ENCODE assay signal across 21 cellular contexts in the genomic region with DNA sequence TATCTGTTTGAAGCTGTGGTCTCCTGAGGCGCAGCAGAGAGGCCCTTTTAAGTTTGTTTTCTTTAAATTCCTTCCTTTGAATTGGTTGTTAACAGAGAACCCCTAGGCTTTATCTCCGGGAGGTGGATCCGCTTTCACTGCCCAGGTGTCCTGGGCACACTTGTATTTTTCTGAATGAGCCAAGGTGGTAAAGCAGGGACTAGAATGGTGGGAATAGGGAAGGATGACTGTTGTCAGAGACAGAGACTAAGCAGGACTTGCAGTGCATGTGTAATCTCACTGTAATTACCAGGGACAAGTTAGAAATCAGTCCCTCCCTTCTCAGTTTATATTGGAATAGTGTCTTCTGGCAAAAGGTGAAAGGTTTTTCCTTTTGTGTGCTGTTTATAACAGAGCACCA.
DNase-seq lines count a peak whose midpoint lies in the region; ATAC-seq, FAIRE-seq and TF ChIP-seq lines count a peak whose summit lies in the region.
"Had no signal": no experiment of that assay in that cellular context is flagged by ENCODE, and none has a peak within 500 bp of the region (broad histone marks: within the 10 kb centered on the region; RNA-seq: fewer than 3 reads in every experiment).

No MANE protein-coding gene starts in this region.

- H3K27ac ChIP-seq in BLaER1 (no peak overlapping the region), HUES6 (ENCODE audit: low read depth, low read length) (no peak overlapping the region), mesendoderm (ENCODE audit: low read depth, low read length) (no peak overlapping the region)
- H3K27ac ChIP-seq: C4-2B had no signal

- no peaks in the 10 kb centered on the region for H3K27me3 ChIP-seq in BLaER1
- no peaks in the 10 kb centered on the region for H3K27me3 ChIP-seq in HUES6 (ENCODE audit: control insufficient read depth, insufficient read depth, low read length)
- no peaks in the 10 kb centered on the region for H3K27me3 ChIP-seq in mesendoderm (ENCODE audit: insufficient read depth, low read length, poor library complexity)

- no peak overlapping the region for H3K18ac ChIP-seq in mesendoderm (ENCODE audit: low read length)

- H3K36me3 ChIP-seq in BLaER1 (no peaks in the 10 kb centered on the region), HUES6 (ENCODE audit: control insufficient read depth, insufficient read depth, low read length) (no peaks in the 10 kb centered on the region), mesendoderm (ENCODE audit: control insufficient read depth, insufficient read depth, low read length) (no peaks in the 10 kb centered on the region)

- H3K4me3 ChIP-seq in BLaER1 (no peak overlapping the region), HUES6 (ENCODE audit: low read depth, low read length) (peak overlapping the region; percentile 19; the same call in 1 of the 2 replicates), mesendoderm (ENCODE audit: low read length) (no peak overlapping the region)

- CTCF ChIA-PET in HEK293T (lab: Yijun Ruan, JAX), result no interaction called here

- H4K8ac ChIP-seq in mesendoderm (ENCODE audit: low read depth, low read length), result no peak overlapping the region

- no peak overlapping the region for H3K23ac ChIP-seq in mesendoderm (ENCODE audit: low read length)

- ATAC-seq in SK-N-SH treated with all-trans-retinoic acid at 6 μM for 48 hours (peak; percentile 56), HG03378 (IDR thresholded peaks at IDR 0.05; ENCODE audit: unreplicated experiment) (no peak)
- ATAC-seq: stimulated activated naive CD8-positive, alpha-beta T cell treated with anti-CD3 and anti-CD28 coated beads, Interleukin-15, Interleukin-2, amounts not matched to agents 100 U/mL and 50 U/mL, for 24 hours had no signal

- peaks cover 71% of the 10 kb centered on the region for H3K79me2 ChIP-seq in mesendoderm (ENCODE audit: control insufficient read depth, insufficient read depth, low read length)

- H3K56ac ChIP-seq in mesendoderm (ENCODE audit: low read length), result no peak overlapping the region

- H2BK15ac ChIP-seq in mesendoderm (replicated peaks; ENCODE audit: low read depth), result no peak overlapping the region

- peaks cover 72% of the 10 kb centered on the region for H3K4me1 ChIP-seq in BLaER1
- peaks cover 88% of the 10 kb centered on the region for H3K4me1 ChIP-seq in HUES6 (ENCODE audit: control insufficient read depth, insufficient read depth, low read length)
- peaks cover 8% of the 10 kb centered on the region for H3K4me1 ChIP-seq in mesendoderm (ENCODE audit: control insufficient read depth, low read depth, low read length)

- no peak overlapping the region for H2BK5ac ChIP-seq in mesendoderm (ENCODE audit: low read length)

- peaks cover 100% of the 10 kb centered on the region for H4K20me1 ChIP-seq in BLaER1

- H2AK5ac ChIP-seq in mesendoderm (ENCODE audit: low read length), result no peak overlapping the region

- H3K4me2 ChIP-seq in BLaER1 (peak overlapping the region; percentile 61), mesendoderm (ENCODE audit: low read length) (no peak overlapping the region)

- H3K9me3 ChIP-seq in BLaER1, result no peaks in the 10 kb centered on the region
- no peaks in the 10 kb centered on the region for H3K9me3 ChIP-seq in HUES6 (ENCODE audit: control insufficient read depth, insufficient read depth, low read depth, low read length)

- no CpG with 5 or more reads among the region's 3 CpGs for WGBS in mesendoderm (ENCODE audit: extremely low coverage, insufficient coverage, low lambda C conversion rate)

- FAIRE-seq in urothelium cell line (lab: Jason Lieb, UNC), result no peak
- FAIRE-seq: bronchial epithelial cell, kidney had no signal

- POLR2A ChIA-PET in HEK293T (lab: Yijun Ruan, JAX), result no interaction called here

- H3K4ac ChIP-seq in mesendoderm (ENCODE audit: low read depth, low read length), result no peak overlapping the region

- peak; percentile 53 for DNase-seq in mesendoderm
- DNase-seq in HEK293T (ENCODE audit: extremely low spot score), result no peak
- DNase-seq in urothelium cell line (ENCODE audit: low spot score), result no peak
- DNase-seq in DMS114 treated with DMSO at 0.1 percent for 48 hours (lab: John Stamatoyannopoulos, UW; ENCODE audit: unreplicated experiment), result no peak
- DNase-seq: activated CD4-positive, alpha-beta T cell treated with anti-CD3 and anti-CD28 coated beads, Interleukin-2, amount 10 ng/mL, durations not matched to agents 7 days and 5 days; activated CD8-positive, alpha-beta memory T cell treated with anti-CD3 and anti-CD28 coated beads, Interleukin-2, amount 50 U/mL, for 4 hours; activated effector memory CD4-positive, alpha-beta T cell treated with Interleukin-2 at 50 U/mL for 16 hours; dermis blood vessel endothelial cell; foreskin fibroblast; hippocampal formation; Kasumi-1; kidney; NCI-H1436 treated with DMSO at 0.1 percent for 48 hours; stimulated activated CD4-positive, alpha-beta T cell treated with anti-CD3 and anti-CD28 coated beads, Interleukin-2, amount 100 ng/mL, for 24 hours; stimulated activated naive CD8-positive, alpha-beta T cell treated with anti-CD3 and anti-CD28 coated beads, Interleukin-15, Interleukin-2, amounts not matched to agents 100 U/mL and 50 U/mL, for 24 hours had no signal

- no peak overlapping the region for H2BK120ac ChIP-seq in mesendoderm (ENCODE audit: low read depth, low read length)

- no peak overlapping the region for H4K5ac ChIP-seq in mesendoderm (ENCODE audit: low read length)

- H3K79me1 ChIP-seq in mesendoderm (ENCODE audit: low read length), result peaks cover 2% of the 10 kb centered on the region

- H3K9ac ChIP-seq in BLaER1, result no peak overlapping the region
- no peak overlapping the region for H3K9ac ChIP-seq in HUES6 (ENCODE audit: low read length)
- no peak overlapping the region for H3K9ac ChIP-seq in mesendoderm (ENCODE audit: low read length)

TF ChIP-seq in SK-N-SH treated with all-trans-retinoic acid at 6 μM for 48 hours, 23 proteins besides CTCF, POLR2A, EP300 and RAD21 (continues in another document):
- TF ChIP-seq ARNTL (CRISPR knock-in tag; IDR thresholded peaks at IDR 0.05; ENCODE audit: borderline replicate concordance, low read depth) (no peak), CSDC2 (CRISPR knock-in tag; IDR thresholded peaks at IDR 0.05) (no peak), GLIS3 (CRISPR knock-in tag; IDR thresholded peaks at IDR 0.05) (no peak)
- TF ChIP-seq, protein P1, sequence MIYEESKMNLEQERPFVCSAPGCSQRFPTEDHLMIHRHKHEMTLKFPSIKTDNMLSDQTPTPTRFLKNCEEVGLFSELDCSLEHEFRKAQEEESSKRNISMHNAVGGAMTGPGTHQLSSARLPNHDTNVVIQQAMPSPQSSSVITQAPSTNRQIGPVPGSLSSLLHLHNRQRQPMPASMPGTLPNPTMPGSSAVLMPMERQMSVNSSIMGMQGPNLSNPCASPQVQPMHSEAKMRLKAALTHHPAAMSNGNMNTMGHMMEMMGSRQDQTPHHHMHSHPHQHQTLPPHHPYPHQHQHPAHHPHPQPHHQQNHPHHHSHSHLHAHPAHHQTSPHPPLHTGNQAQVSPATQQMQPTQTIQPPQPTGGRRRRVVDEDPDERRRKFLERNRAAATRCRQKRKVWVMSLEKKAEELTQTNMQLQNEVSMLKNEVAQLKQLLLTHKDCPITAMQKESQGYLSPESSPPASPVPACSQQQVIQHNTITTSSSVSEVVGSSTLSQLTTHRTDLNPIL (CRISPR knock-in tag; IDR thresholded peaks at IDR 0.05; ENCODE audit: low read depth), result no peak
- TF ChIP-seq, protein P2, sequence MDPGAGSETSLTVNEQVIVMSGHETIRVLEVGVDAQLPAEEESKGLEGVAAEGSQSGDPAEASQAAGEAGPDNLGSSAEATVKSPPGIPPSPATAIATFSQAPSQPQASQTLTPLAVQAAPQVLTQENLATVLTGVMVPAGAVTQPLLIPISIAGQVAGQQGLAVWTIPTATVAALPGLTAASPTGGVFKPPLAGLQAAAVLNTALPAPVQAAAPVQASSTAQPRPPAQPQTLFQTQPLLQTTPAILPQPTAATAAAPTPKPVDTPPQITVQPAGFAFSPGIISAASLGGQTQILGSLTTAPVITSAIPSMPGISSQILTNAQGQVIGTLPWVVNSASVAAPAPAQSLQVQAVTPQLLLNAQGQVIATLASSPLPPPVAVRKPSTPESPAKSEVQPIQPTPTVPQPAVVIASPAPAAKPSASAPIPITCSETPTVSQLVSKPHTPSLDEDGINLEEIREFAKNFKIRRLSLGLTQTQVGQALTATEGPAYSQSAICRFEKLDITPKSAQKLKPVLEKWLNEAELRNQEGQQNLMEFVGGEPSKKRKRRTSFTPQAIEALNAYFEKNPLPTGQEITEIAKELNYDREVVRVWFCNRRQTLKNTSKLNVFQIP (CRISPR knock-in tag; IDR thresholded peaks at IDR 0.05; ENCODE audit: borderline replicate concordance, low read depth), result no peak

TF ChIP-seq in HEK293T, 16 proteins besides CTCF, POLR2A, EP300 and RAD21:
- no peak for TF ChIP-seq ELF4 (IDR thresholded peaks at IDR 0.05)
- TF ChIP-seq NFRKB (IDR thresholded peaks at IDR 0.05), result no peak
- no peak for TF ChIP-seq FOXK2 (IDR thresholded peaks at IDR 0.05)
- TF ChIP-seq ARNT (IDR thresholded peaks at IDR 0.05), result no peak
- TF ChIP-seq L3MBTL2 (conservative IDR thresholded peaks at IDR 0.05), result no peak
- TF ChIP-seq SUZ12 (IDR thresholded peaks at IDR 0.05), result no peak
- TF ChIP-seq SP1 (IDR thresholded peaks at IDR 0.05), result no peak
- no peak for TF ChIP-seq TARDBP (IDR thresholded peaks at IDR 0.05)
- no peak for TF ChIP-seq ZNF384 (IDR thresholded peaks at IDR 0.05)
- TF ChIP-seq HDGF (IDR thresholded peaks at IDR 0.05; ENCODE audit: borderline replicate concordance), result no peak
- TF ChIP-seq CTBP1 (IDR thresholded peaks at IDR 0.05; ENCODE audit: borderline replicate concordance), result no peak
- TF ChIP-seq FOXM1 (IDR thresholded peaks at IDR 0.05; ENCODE audit: borderline replicate concordance), result no peak
- no peak for TF ChIP-seq FOXA1 (IDR thresholded peaks at IDR 0.05)
- no peak for TF ChIP-seq BHLHE40 (IDR thresholded peaks at IDR 0.05; ENCODE audit: borderline replicate concordance)
- TF ChIP-seq, protein P3, sequence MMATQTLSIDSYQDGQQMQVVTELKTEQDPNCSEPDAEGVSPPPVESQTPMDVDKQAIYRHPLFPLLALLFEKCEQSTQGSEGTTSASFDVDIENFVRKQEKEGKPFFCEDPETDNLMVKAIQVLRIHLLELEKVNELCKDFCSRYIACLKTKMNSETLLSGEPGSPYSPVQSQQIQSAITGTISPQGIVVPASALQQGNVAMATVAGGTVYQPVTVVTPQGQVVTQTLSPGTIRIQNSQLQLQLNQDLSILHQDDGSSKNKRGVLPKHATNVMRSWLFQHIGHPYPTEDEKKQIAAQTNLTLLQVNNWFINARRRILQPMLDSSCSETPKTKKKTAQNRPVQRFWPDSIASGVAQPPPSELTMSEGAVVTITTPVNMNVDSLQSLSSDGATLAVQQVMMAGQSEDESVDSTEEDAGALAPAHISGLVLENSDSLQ (IDR thresholded peaks at IDR 0.05), result no peak
- no peak for TF ChIP-seq LEF1 (IDR thresholded peaks at IDR 0.05; ENCODE audit: borderline replicate concordance)
